Comparison of ENCODE assay signal across 21 cellular contexts in genomic region chr20:58224097-58224496, GRCh38.
DNase-seq lines count a peak whose midpoint lies in the region.
"Had no signal": no experiment of that assay in that cellular context is flagged by ENCODE, and none has a peak within 500 bp of the region (broad histone marks: within the 10 kb centered on the region; RNA-seq: fewer than 3 reads in every experiment).

No MANE protein-coding gene starts in this region.

- peak; percentile 29 for DNase-seq in activated naive CD4-positive, alpha-beta T cell treated with Interleukin-2 at 50 U/mL for 16 hours
- DNase-seq in activated naive CD4-positive, alpha-beta T cell treated with anti-CD3 and anti-CD28 coated beads, Interleukin-2, amount 50 U/mL, for 16 hours = no peak
- peak; percentile 42 for DNase-seq in RKO (ENCODE audit: low spot score)
- peak; percentile 28 for DNase-seq in kidney tubule cell (ENCODE audit: low spot score)
- DNase-seq in stimulated activated CD8-positive, alpha-beta memory T cell treated with anti-CD3 and anti-CD28 coated beads, Interleukin-4, amount 100 ng/mL, for 48 hours = peak; percentile 66
- DNase-seq in T1000 (lab: John Stamatoyannopoulos, UW) = no peak
- DNase-seq in NCI-H226 = no peak
- DNase-seq: activated CD4-positive, alpha-beta T cell treated with anti-CD3 and anti-CD28 coated beads, Interleukin-2, amount 10 ng/mL, durations not matched to agents 24 days and 14 days; adrenal gland; brain microvascular endothelial cell; CD4-positive, alpha-beta T cell; DMS153; effector CD8-positive, alpha-beta T cell; erythroblast; foreskin keratinocyte; GF-D8; H7; NCI-H2081; NCI-H446 treated with DMSO at 0.1 percent for 48 hours; OCI-M1; SHP77 had no signal

Comparison
In these comparisons a context has a peak if more than half of its experiments do, and no peak if none do; other contexts are left out.
1. DNase-seq: peak in activated naive CD4-positive, alpha-beta T cell treated with Interleukin-2 at 50 U/mL for 16 hours (single experiment), RKO (single experiment), kidney tubule cell (single experiment) and stimulated activated CD8-positive, alpha-beta memory T cell treated with anti-CD3 and anti-CD28 coated beads, Interleukin-4, amount 100 ng/mL, for 48 hours (single experiment); none in activated naive CD4-positive, alpha-beta T cell treated with anti-CD3 and anti-CD28 coated beads, Interleukin-2, amount 50 U/mL, for 16 hours (single experiment), T1000 (single experiment) and NCI-H226 (single experiment).